8 cellular contexts compared by ENCODE assay signal in the genomic region with DNA sequence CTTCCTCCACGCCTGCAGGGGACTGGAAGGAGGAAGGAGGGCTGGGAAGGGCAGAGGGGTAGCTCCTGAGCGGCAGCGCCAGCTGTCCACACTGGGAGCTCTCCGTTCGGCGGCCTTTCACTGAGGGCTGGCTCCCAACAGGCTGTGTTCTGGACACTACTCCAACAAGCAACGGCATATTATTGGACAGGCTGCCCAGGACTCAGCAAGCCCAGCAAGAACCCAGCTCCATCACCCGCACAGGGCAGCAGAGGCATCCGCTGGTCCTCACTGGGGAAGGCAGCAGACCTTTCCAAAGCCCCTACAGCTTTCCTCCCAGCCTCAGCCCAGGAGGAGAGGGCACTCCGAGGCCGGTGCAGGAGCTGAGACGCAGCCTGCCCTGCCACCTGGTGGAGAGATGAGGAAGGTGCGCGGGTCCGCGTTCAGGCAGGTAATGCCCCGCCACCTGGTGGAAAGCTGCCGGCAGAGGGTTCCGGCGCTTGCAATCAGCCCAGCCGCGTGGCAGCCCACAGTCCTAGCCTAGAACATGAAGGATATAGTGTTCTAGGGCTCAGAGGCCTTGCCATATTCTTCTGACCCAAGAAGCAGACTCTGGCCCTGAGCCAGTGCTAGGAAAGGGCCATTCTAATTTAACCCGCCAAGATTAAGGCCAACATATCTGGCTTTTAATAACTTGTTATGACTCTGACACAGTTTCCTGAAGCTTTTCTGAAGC.
DNase-seq lines count a peak whose midpoint lies in the region; ATAC-seq and TF ChIP-seq lines count a peak whose summit lies in the region.

No MANE protein-coding gene starts in this region.

- H3K4me3 ChIP-seq in colonic mucosa (no peak overlapping the region), liver (ENCODE audit: low read depth in 1 of 3, low read length in 3 of 3) (no peak overlapping the region)

- H3K36me3 ChIP-seq in colonic mucosa (no peaks in the 10 kb centered on the region), liver (ENCODE audit: control insufficient read depth in 4 of 4, insufficient read depth in 3 of 4, low read depth in 1 of 4, low read length in 3 of 4) (no peaks in the 10 kb centered on the region)

- no peak overlapping the region for H3K27ac ChIP-seq in C4-2B
- H3K27ac ChIP-seq in colonic mucosa, result no peak overlapping the region
- no peak overlapping the region for H3K27ac ChIP-seq in liver (ENCODE audit: low read depth in 1 of 2, low read length in 2 of 2)

- H3K9me3 ChIP-seq in colonic mucosa (no peaks in the 10 kb centered on the region), liver (ENCODE audit: control insufficient read depth in 4 of 4, low read length in 3 of 4) (no peaks in the 10 kb centered on the region)

- no peak overlapping the region for H3K9ac ChIP-seq in colonic mucosa (ENCODE audit: low read depth in 2 of 2, low read length in 2 of 2)
- no peak overlapping the region for H3K9ac ChIP-seq in liver (ENCODE audit: low read depth in 1 of 2, low read length in 2 of 2)

- no peaks in the 10 kb centered on the region for H3K9me3 Mint-ChIP-seq in activated CD4-positive, alpha-beta T cell treated with anti-CD3 and anti-CD28 coated beads, Interleukin-2, amount 10 ng/mL, durations not matched to agents 24 days and 14 days

- TF ChIP-seq CTCF in C4-2B (conservative IDR thresholded peaks at IDR 0.05) (peak; percentile 100), colonic mucosa (IDR thresholded peaks at IDR 0.05) (peak; percentile 99), liver (IDR thresholded peaks at IDR 0.05; ENCODE audit: low read depth, low read length, missing input control) (peak; percentile 100)

- no peaks in the 10 kb centered on the region for H3K36me3 Mint-ChIP-seq in activated CD4-positive, alpha-beta T cell treated with anti-CD3 and anti-CD28 coated beads, Interleukin-2, amount 10 ng/mL, durations not matched to agents 24 days and 14 days (ENCODE audit: low read depth)

- peaks cover 30% of the 10 kb centered on the region for H3K27me3 Mint-ChIP-seq in activated CD4-positive, alpha-beta T cell treated with anti-CD3 and anti-CD28 coated beads, Interleukin-2, amount 10 ng/mL, durations not matched to agents 24 days and 14 days

- no peak overlapping the region for H3K4me3 Mint-ChIP-seq in activated CD4-positive, alpha-beta T cell treated with anti-CD3 and anti-CD28 coated beads, Interleukin-2, amount 10 ng/mL, durations not matched to agents 24 days and 14 days

- peak; percentile 84 for ATAC-seq in GM19324 (IDR thresholded peaks at IDR 0.05; ENCODE audit: low FRiP score, unreplicated experiment)
- ATAC-seq in HG03432 (IDR thresholded peaks at IDR 0.05; ENCODE audit: unreplicated experiment), result peak; percentile 93

- DNase-seq in NCI-H510A (lab: John Stamatoyannopoulos, UW) (peak; percentile 30), colonic mucosa (peak; percentile 86)
- peak; percentile 96 for DNase-seq in activated CD4-positive, alpha-beta T cell treated with anti-CD3 and anti-CD28 coated beads, Interleukin-2, amount 10 ng/mL, durations not matched to agents 24 days and 14 days
- peak; percentile 84 to 90 for DNase-seq in stimulated activated CD4-positive, alpha-beta T cell treated with anti-CD3 and anti-CD28 coated beads, Interleukin-4, amount 100 ng/mL, for 48 hours (ENCODE audit: low read depth in 2 of 2)

- H3K4me1 Mint-ChIP-seq in activated CD4-positive, alpha-beta T cell treated with anti-CD3 and anti-CD28 coated beads, Interleukin-2, amount 10 ng/mL, durations not matched to agents 24 days and 14 days, result no peaks in the 10 kb centered on the region

- peak; percentile 98 to 99 for TF ChIP-seq RAD21 in liver (IDR thresholded peaks at IDR 0.05)

- H3K27ac Mint-ChIP-seq in activated CD4-positive, alpha-beta T cell treated with anti-CD3 and anti-CD28 coated beads, Interleukin-2, amount 10 ng/mL, durations not matched to agents 24 days and 14 days, result no peak overlapping the region

- H3K27me3 ChIP-seq in colonic mucosa (no peaks in the 10 kb centered on the region), liver (ENCODE audit: control insufficient read depth in 4 of 4, insufficient read depth in 4 of 4, low read length in 3 of 4) (no peaks in the 10 kb centered on the region)

- intact Hi-C loops in activated CD4-positive, alpha-beta T cell treated with anti-CD3 and anti-CD28 coated beads, Interleukin-2, amount 10 ng/mL, durations not matched to agents 24 days and 14 days (cut with micrococcal nuclease), result loop anchor here (1.0 kb wide), 1 partner anchor 181 kb away; no protein-coding TSS in a partner anchor
- intact Hi-C loops in colonic mucosa (cut with DNase I), result loop anchor here (1.0 to 10.0 kb wide), 2 partner anchors 104 to 183 kb away; no protein-coding TSS in a partner anchor

- WGBS in liver, result 24% methylated on average over 23 of the region's 23 CpGs

- H3K4me1 ChIP-seq in colonic mucosa (no peaks in the 10 kb centered on the region), liver (ENCODE audit: control insufficient read depth in 4 of 4, insufficient read depth in 4 of 4, low read length in 3 of 4) (no peaks in the 10 kb centered on the region)

TF ChIP-seq in liver, 16 proteins besides CTCF, POLR2A, EP300 and RAD21:
- TF ChIP-seq HNF4A (conservative IDR thresholded peaks at IDR 0.05) (peak in 1 of 2 donors; percentile 7), RXRA (IDR thresholded peaks at IDR 0.05) (peak in 1 of 2 donors; percentile 50)
- TF ChIP-seq, protein P1, sequence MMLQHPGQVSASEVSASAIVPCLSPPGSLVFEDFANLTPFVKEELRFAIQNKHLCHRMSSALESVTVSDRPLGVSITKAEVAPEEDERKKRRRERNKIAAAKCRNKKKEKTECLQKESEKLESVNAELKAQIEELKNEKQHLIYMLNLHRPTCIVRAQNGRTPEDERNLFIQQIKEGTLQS (IDR thresholded peaks at IDR 0.05), result no peak
- TF ChIP-seq, protein P2, sequence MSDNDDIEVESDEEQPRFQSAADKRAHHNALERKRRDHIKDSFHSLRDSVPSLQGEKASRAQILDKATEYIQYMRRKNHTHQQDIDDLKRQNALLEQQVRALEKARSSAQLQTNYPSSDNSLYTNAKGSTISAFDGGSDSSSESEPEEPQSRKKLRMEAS (IDR thresholded peaks at IDR 0.05), result peak; percentile 30

Comparison
In these comparisons a context has a peak if more than half of its experiments do, and no peak if none do; other contexts are left out.
1. DNase-seq: peak in every context shown above with its lines; median percentile 96 in activated CD4-positive, alpha-beta T cell treated with anti-CD3 and anti-CD28 coated beads, Interleukin-2, amount 10 ng/mL, durations not matched to agents 24 days and 14 days; 87 in stimulated activated CD4-positive, alpha-beta T cell treated with anti-CD3 and anti-CD28 coated beads, Interleukin-4, amount 100 ng/mL, for 48 hours; 86 in colonic mucosa; 30 in NCI-H510A.